In the genomic region with DNA sequence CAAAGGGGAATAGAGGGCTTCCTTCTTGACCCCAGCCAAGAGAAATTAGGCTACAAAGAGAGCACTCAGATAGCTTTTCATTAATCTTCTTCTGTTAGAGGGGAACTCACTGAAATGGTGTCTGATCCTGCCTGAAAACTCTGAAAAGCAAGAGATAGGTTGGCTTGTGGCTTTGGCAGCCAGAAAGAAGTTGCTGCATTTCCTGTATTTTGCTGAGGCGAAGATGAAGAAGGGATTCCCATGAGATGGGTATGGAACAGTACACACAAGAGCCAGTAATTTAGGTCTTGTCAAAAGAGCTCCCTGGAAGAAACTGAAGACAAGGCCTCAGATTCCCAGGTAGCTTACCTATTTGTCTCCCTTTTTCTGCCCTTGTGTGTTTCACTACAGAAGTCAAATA, we compare ENCODE assay signal across 20 cellular contexts.
DNase-seq lines count a peak whose midpoint lies in the region; ATAC-seq and TF ChIP-seq lines count a peak whose summit lies in the region.
"Had no signal": no experiment of that assay in that cellular context is flagged by ENCODE, and none has a peak within 500 bp of the region (broad histone marks: within the 10 kb centered on the region; RNA-seq: fewer than 3 reads in every experiment).

No MANE protein-coding gene starts in this region.

- no peaks in the 10 kb centered on the region for H3K27me3 ChIP-seq in adipocyte (replicated peaks; ENCODE audit: control insufficient read depth, insufficient read depth, low read length)
- H3K27me3 ChIP-seq in gastroesophageal sphincter: no peaks in the 10 kb centered on the region
- H3K27me3 ChIP-seq in skeletal muscle tissue (ENCODE audit: control insufficient read depth in 3 of 3, insufficient read depth in 3 of 3, low read length in 3 of 3): no peaks in the 10 kb centered on the region
- H3K27me3 ChIP-seq: testis had no signal

- TF ChIP-seq POLR2A in gastroesophageal sphincter (IDR thresholded peaks at IDR 0.05): no peak

- H3K9me3 ChIP-seq in adipocyte (ENCODE audit: control insufficient read depth, low read length) (no peaks in the 10 kb centered on the region), gastroesophageal sphincter (no peaks in the 10 kb centered on the region), skeletal muscle tissue (ENCODE audit: control insufficient read depth in 3 of 3, low read length in 3 of 3) (no peaks in the 10 kb centered on the region)
- H3K9me3 ChIP-seq: testis had no signal

- peak; percentile 4 for DNase-seq in Jurkat, Clone E6-1 (ENCODE audit: low read depth, low spot score)
- DNase-seq in adipocyte (ENCODE audit: low read depth) (no peak), foreskin fibroblast (no peak), mesothelial cell of epicardium (ENCODE audit: low spot score in 2 of 2, unreplicated experiment in 2 of 2) (no peak), NCI-H187 treated with DMSO at 0.1 percent for 48 hours (lab: John Stamatoyannopoulos, UW) (no peak), NCI-H446 treated with DMSO at 0.1 percent for 48 hours (lab: John Stamatoyannopoulos, UW) (no peak)
- DNase-seq: activated CD4-positive, alpha-beta T cell treated with anti-CD3 and anti-CD28 coated beads for 48 hours; activated T-cell treated with anti-CD3 and anti-CD28 coated beads, Interleukin-2, amount 50 U/mL, for 1 hour; C1 segment of cervical spinal cord; cortex of kidney; DND-41; NCI-H2029; NCI-H69; occipital lobe; stimulated activated CD4-positive, alpha-beta T cell treated with anti-CD3 and anti-CD28 coated beads, Interleukin-12 subunit alpha, Interleukin-12 subunit beta, amount 100 ng/mL, for 4 hours; T-helper 2 cell; testis had no signal

- H3K4me1 Mint-ChIP-seq in mesothelial cell of epicardium: peaks cover 5% of the 10 kb centered on the region
- H3K4me1 Mint-ChIP-seq: memory B cell had no signal

- H3K4me3 Mint-ChIP-seq in mesothelial cell of epicardium: no peak overlapping the region
- H3K4me3 Mint-ChIP-seq: memory B cell had no signal

- no peak overlapping the region for H3K27ac Mint-ChIP-seq in mesothelial cell of epicardium
- H3K27ac Mint-ChIP-seq: memory B cell had no signal

- ATAC-seq in gastroesophageal sphincter: peak; percentile 1

- no peak overlapping the region for H3K4me3 ChIP-seq in Jurkat, Clone E6-1 (ENCODE audit: low read length)
- H3K4me3 ChIP-seq in adipocyte (ENCODE audit: low read length): peak overlapping the region; percentile 35
- H3K4me3 ChIP-seq in gastroesophageal sphincter: no peak overlapping the region
- no peak overlapping the region for H3K4me3 ChIP-seq in skeletal muscle tissue (ENCODE audit: low read length in 3 of 3)
- H3K4me3 ChIP-seq in foreskin fibroblast (ENCODE audit: low read depth in 1 of 2, low read length in 2 of 2): no peak overlapping the region
- H3K4me3 ChIP-seq: testis had no signal

- no peaks in the 10 kb centered on the region for H3K9me3 Mint-ChIP-seq in mesothelial cell of epicardium
- H3K9me3 Mint-ChIP-seq: memory B cell had no signal

- H3K27me3 Mint-ChIP-seq in mesothelial cell of epicardium (ENCODE audit: low read depth): peaks cover 4% of the 10 kb centered on the region
- H3K27me3 Mint-ChIP-seq: memory B cell had no signal

- TF ChIP-seq CTCF in gastroesophageal sphincter (IDR thresholded peaks at IDR 0.05): no peak
- no peak for TF ChIP-seq CTCF in foreskin fibroblast (IDR thresholded peaks at IDR 0.05; ENCODE audit: low read depth, low read length)
- TF ChIP-seq CTCF in mesothelial cell of epicardium (IDR thresholded peaks at IDR 0.05; ENCODE audit: unreplicated experiment): no peak

- H3K36me3 Mint-ChIP-seq in mesothelial cell of epicardium: no peaks in the 10 kb centered on the region
- H3K36me3 Mint-ChIP-seq: memory B cell had no signal

- peak overlapping the region; percentile 82 for H3K9ac ChIP-seq in adipocyte (ENCODE audit: low read length)
- no peak overlapping the region for H3K9ac ChIP-seq in skeletal muscle tissue (ENCODE audit: low read depth in 1 of 3, low read length in 3 of 3)

- no peak for TF ChIP-seq EP300 in gastroesophageal sphincter (IDR thresholded peaks at IDR 0.05)

- H3K4me1 ChIP-seq in adipocyte (ENCODE audit: control insufficient read depth, insufficient read depth, low read length) (peaks cover 78% of the 10 kb centered on the region), gastroesophageal sphincter (peaks cover 0 to 25% (median 3%) of the 10 kb centered on the region in 3 donors), skeletal muscle tissue (ENCODE audit: control insufficient read depth in 3 of 3, insufficient read depth in 3 of 3, low read length in 3 of 3) (peaks cover 0 to 6% (median 3%) of the 10 kb centered on the region in 3 donors)

- H3K36me3 ChIP-seq in adipocyte (ENCODE audit: control insufficient read depth, insufficient read depth, low read length, severe bottlenecking) (no peaks in the 10 kb centered on the region), gastroesophageal sphincter (no peaks in the 10 kb centered on the region), skeletal muscle tissue (ENCODE audit: control insufficient read depth in 3 of 3, insufficient read depth in 3 of 3, low read length in 3 of 3) (no peaks in the 10 kb centered on the region)

- WGBS in gastroesophageal sphincter (ENCODE audit: low coverage in 1 of 2), 2 donors: 50 to 55% methylated on average over 1 of the region's 1 CpG

- H3K27ac ChIP-seq in gastroesophageal sphincter: peak overlapping the region in 3 of 4 donors; percentile 49 to 66 (median 58)
- H3K27ac ChIP-seq in skeletal muscle tissue (ENCODE audit: low read depth, low read length): peak overlapping the region; percentile 46
- H3K27ac ChIP-seq: testis had no signal
